In the genomic region with DNA sequence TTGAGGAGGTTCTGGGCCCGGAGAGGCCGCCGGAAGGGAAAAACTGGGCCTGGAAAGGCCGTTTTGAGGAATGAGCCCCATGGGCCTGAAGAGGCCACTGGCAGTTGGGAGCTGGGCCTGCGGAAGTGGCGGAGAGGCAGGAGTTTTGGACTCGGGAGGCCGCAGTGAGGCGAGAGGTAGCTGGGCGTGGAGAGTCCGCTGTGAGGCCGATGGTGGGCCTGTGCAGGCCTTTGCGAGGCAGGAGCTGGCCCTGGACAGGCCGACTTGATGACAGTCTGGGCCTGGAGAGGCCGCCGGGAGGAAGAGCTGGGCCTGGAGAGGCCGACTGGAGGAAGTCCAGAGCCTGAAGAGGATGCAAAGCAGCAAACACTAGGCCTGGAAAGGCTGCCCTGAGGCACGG, we compare ENCODE assay signal across 27 cellular contexts.
DNase-seq lines count a peak whose midpoint lies in the region; TF ChIP-seq lines count a peak whose summit lies in the region.
"Had no signal": no experiment of that assay in that cellular context is flagged by ENCODE, and none has a peak within 500 bp of the region (broad histone marks: within the 10 kb centered on the region; RNA-seq: fewer than 3 reads in every experiment).

No MANE protein-coding gene starts in this region.

- no peak for DNase-seq in tibial nerve (ENCODE audit: low spot score in 2 of 2)
- DNase-seq: 8988T; ACHN; AML-193; BE2C; C1 segment of cervical spinal cord; Caco-2; Calu3; CD4-positive, alpha-beta memory T cell; CD4-positive, alpha-beta T cell; CD4-positive, CD25-positive, alpha-beta regulatory T cell; CD8-positive, alpha-beta memory T cell; CD8-positive, alpha-beta T cell; COR-L47; DMS 273 treated with DMSO at 0.1 percent for 48 hours; DMS153; DMS53; DMS79; DMS79 treated with DMSO at 0.1 percent for 48 hours; DND-41; EL had no signal

- H3K4me1 ChIP-seq in tibial nerve: no peaks in the 10 kb centered on the region
- H3K4me1 ChIP-seq: A549; BE2C; BLaER1; BLaER1 treated with 17β-estradiol and CSF1 and Interleukin-3, amounts not matched to agents 10 nM and 100 nM; Caco-2 had no signal

- TF ChIP-seq POLR2A in tibial nerve (IDR thresholded peaks at IDR 0.05): no peak

- no peak for TF ChIP-seq CTCF in tibial nerve (IDR thresholded peaks at IDR 0.05)

- TF ChIP-seq EP300 in tibial nerve (IDR thresholded peaks at IDR 0.05): no peak

- peaks cover 25% of the 10 kb centered on the region for H3K9me3 ChIP-seq in iPS-18c (ENCODE audit: control insufficient read depth, insufficient read depth, low read length)
- peaks cover 0 to 18% (median 4%) of the 10 kb centered on the region in 4 donors for H3K9me3 ChIP-seq in tibial nerve

- no peaks in the 10 kb centered on the region for H3K27me3 ChIP-seq in tibial nerve
- H3K27me3 ChIP-seq: BE2C; BLaER1; BLaER1 treated with 17β-estradiol and CSF1 and Interleukin-3, amounts not matched to agents 10 nM and 100 nM had no signal

- H3K36me3 ChIP-seq in tibial nerve: no peaks in the 10 kb centered on the region
- H3K36me3 ChIP-seq: BE2C; BLaER1; BLaER1 treated with 17β-estradiol and CSF1 and Interleukin-3, amounts not matched to agents 10 nM and 100 nM had no signal

- 85 to 86% methylated on average over 17 to 18 of the region's 18 CpGs for WGBS in tibial nerve, 2 donors

- no peak overlapping the region for H3K27ac ChIP-seq in tibial nerve
- H3K27ac ChIP-seq: 22Rv1; A549; BLaER1; BLaER1 treated with 17β-estradiol and CSF1 and Interleukin-3, amounts not matched to agents 10 nM and 100 nM; C4-2B had no signal

- H3K4me3 ChIP-seq in iPS-18c (ENCODE audit: insufficient read depth, low read depth, low read length) (0 out of 2 replicates have a peak overlapping the region, but pooled peaks have one; percentile 9), tibial nerve (no peak overlapping the region)
- H3K4me3 ChIP-seq: A549; BLaER1; BLaER1 treated with 17β-estradiol and CSF1 and Interleukin-3, amounts not matched to agents 10 nM and 100 nM had no signal
